In the genomic region with DNA sequence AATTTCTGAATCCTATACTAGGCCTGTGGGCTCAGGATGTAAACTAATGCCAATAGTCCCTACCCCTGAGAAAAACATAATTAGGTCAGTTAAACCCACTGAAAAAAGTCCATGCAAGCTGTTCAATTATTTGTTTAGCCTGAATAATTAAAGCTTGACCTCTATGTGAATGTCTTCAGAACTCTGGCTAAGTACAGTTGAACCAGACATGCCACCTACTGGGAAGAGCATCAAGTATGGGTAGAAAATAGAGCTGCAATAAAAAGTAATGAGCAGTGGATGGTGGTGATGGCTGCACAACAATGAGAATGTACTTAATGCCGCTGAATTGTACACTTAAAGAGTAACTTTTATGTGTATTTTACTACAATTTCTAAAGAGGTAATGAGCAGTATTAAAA, we compare ENCODE assay signal across 15 cellular contexts. TPM values are rescaled to one million over a fixed set of nuclear protein-coding genes. Genes with fewer than 3 reads are reported as not detected.
A peak's percentile ranks its signal among the peaks of the same experiment; 100 is the strongest.
DNase-seq lines count a peak whose midpoint lies in the region; ATAC-seq and TF ChIP-seq lines count a peak whose summit lies in the region.
"Had no signal": no experiment of that assay in that cellular context is flagged by ENCODE, and none has a peak within 500 bp of the region (broad histone marks: within the 10 kb centered on the region; RNA-seq: fewer than 3 reads in every experiment).

No MANE protein-coding gene starts in this region.

- H3K9me3 Mint-ChIP-seq in MCF 10A (ENCODE audit: unreplicated experiment) = no peaks in the 10 kb centered on the region
- H3K9me3 Mint-ChIP-seq: H9 had no signal

- no peak overlapping the region for H3K27ac ChIP-seq in mammary epithelial cell (ENCODE audit: insufficient read depth, low read depth, low read length)
- no peak overlapping the region for H3K27ac ChIP-seq in upper lobe of right lung
- H3K27ac ChIP-seq: SJCRH30 had no signal

- intact Hi-C loops in MCF 10A (cut with micrococcal nuclease) = no loop called here
- intact Hi-C loops in mammary epithelial cell (cut with micrococcal nuclease) = no loop called here
- intact Hi-C loops in upper lobe of right lung (cut with DNase I) = no loop called here

- H3K4me3 ChIP-seq in mammary epithelial cell (replicated peaks in 1 of 3; ENCODE audit: insufficient read depth in 1 of 3, low read depth in 2 of 3, low read length in 3 of 3) = no peak overlapping the region
- H3K4me3 ChIP-seq in fibroblast of mammary gland (ENCODE audit: control insufficient read depth, low read depth, low read length) = no peak overlapping the region
- no peak overlapping the region for H3K4me3 ChIP-seq in upper lobe of right lung

- H3K27me3 Mint-ChIP-seq in MCF 10A (ENCODE audit: insufficient read depth, unreplicated experiment) = no peaks in the 10 kb centered on the region

- no peak overlapping the region for H2AFZ ChIP-seq in mammary epithelial cell (ENCODE audit: low read depth, low read length)

- BruUV-seq in MCF 10A (replicated peaks; lab: Mats Ljungman, UMichigan) = no TSS peak
- BruUV-seq in mammary epithelial cell (replicated peaks; lab: Mats Ljungman, UMichigan) = no TSS peak

- H3K27me3 ChIP-seq in mammary epithelial cell (ENCODE audit: insufficient read depth, low read length) = no peaks in the 10 kb centered on the region
- H3K27me3 ChIP-seq in upper lobe of right lung = no peaks in the 10 kb centered on the region
- H3K27me3 ChIP-seq: SJCRH30 had no signal

- dilution Hi-C loops in mammary epithelial cell (cut with HindIII; ENCODE audit: low sequenced_read_pairs) = no loop called here

- 100% methylated on average over 1 of the region's 1 CpG for WGBS in mammary epithelial cell (ENCODE audit: low coverage, missing lambda C conversion rate)

- H3K36me3 ChIP-seq in mammary epithelial cell (ENCODE audit: insufficient read depth, low read length) (no peaks in the 10 kb centered on the region), upper lobe of right lung (no peaks in the 10 kb centered on the region)
- H3K36me3 ChIP-seq: SJCRH30 had no signal

- peak; percentile 37 for ATAC-seq in upper lobe of right lung
- no peak for ATAC-seq in stimulated activated naive CD8-positive, alpha-beta T cell treated with anti-CD3 and anti-CD28 coated beads, Interleukin-15, Interleukin-2, amounts not matched to agents 100 U/mL and 50 U/mL, for 24 hours

- POLR2A ChIA-PET in MCF 10A (lab: Yijun Ruan, JAX) = interaction anchor here (1.1 to 15.1 kb wide), 7 partner anchors 14 to 141 kb away, joined by 3 to 242 read pairs (median 12); partner anchors contain the start of genes BLZF1, NME7 and SLC19A2

- H3K27ac Mint-ChIP-seq in MCF 10A (ENCODE audit: low read depth, unreplicated experiment) = peak overlapping the region; percentile 92
- H3K27ac Mint-ChIP-seq: H9 had no signal

- in situ Hi-C loops in mammary epithelial cell (cut with MboI; ENCODE audit: low sequenced_read_pairs in 2 of 2) = no loop called here

- H3K4me1 ChIP-seq in mammary epithelial cell (ENCODE audit: insufficient read depth, low read length) = peaks cover 15% of the 10 kb centered on the region
- peaks cover 10% of the 10 kb centered on the region for H3K4me1 ChIP-seq in upper lobe of right lung

- H3K4me3 Mint-ChIP-seq in MCF 10A (ENCODE audit: unreplicated experiment) = no peak overlapping the region
- H3K4me3 Mint-ChIP-seq: H9 had no signal

- H3K9me3 ChIP-seq in mammary epithelial cell (replicated peaks; ENCODE audit: insufficient read depth, low read length) (no peaks in the 10 kb centered on the region), upper lobe of right lung (no peaks in the 10 kb centered on the region)

- peaks cover 52% of the 10 kb centered on the region for H3K4me1 Mint-ChIP-seq in MCF 10A (ENCODE audit: insufficient read depth, unreplicated experiment)

- H3K79me2 ChIP-seq in mammary epithelial cell (ENCODE audit: insufficient read depth, low read length) = no peaks in the 10 kb centered on the region

- H4K20me1 ChIP-seq in mammary epithelial cell (ENCODE audit: insufficient read depth, low read length) = no peaks in the 10 kb centered on the region

- CTCF ChIA-PET in MCF 10A (lab: Yijun Ruan, JAX) (interaction anchor here (0.6 to 3.6 kb wide), 13 partner anchors 10 to 385 kb away, joined by 3 to 22 read pairs (median 3); partner anchors contain the start of gene SCYL3), mammary epithelial cell (lab: Charles Lee; ENCODE audit: low non-redundant PET) (interaction anchor here (0.6 to 0.7 kb wide), 2 partner anchors 43 to 129 kb away, joined by 4 to 5 read pairs; no protein-coding TSS in a partner anchor)

- H3K4me2 ChIP-seq in mammary epithelial cell (ENCODE audit: insufficient read depth, low read depth, low read length) = no peak overlapping the region

- H3K36me3 Mint-ChIP-seq in MCF 10A (ENCODE audit: insufficient read depth, unreplicated experiment) = no peaks in the 10 kb centered on the region

- TF ChIP-seq CTCF in MCF 10A (IDR thresholded peaks at IDR 0.05; ENCODE audit: unreplicated experiment) = no peak
- TF ChIP-seq CTCF in mammary epithelial cell (conservative IDR thresholded peaks at IDR 0.05 in 1 of 2, IDR thresholded peaks at IDR 0.05 in 1 of 2; ENCODE audit: extremely low read depth in 1 of 2, insufficient read depth in 1 of 2, low read depth in 1 of 2, low read length in 2 of 2) = peak in 1 of 2 donors; percentile 29
- no peak for TF ChIP-seq CTCF in fibroblast of mammary gland (conservative IDR thresholded peaks at IDR 0.05; ENCODE audit: control insufficient read depth, insufficient read depth, low read depth, low read length)
- no peak for TF ChIP-seq CTCF in upper lobe of right lung (IDR thresholded peaks at IDR 0.05)

- DNase-seq in MCF 10A (ENCODE audit: unreplicated experiment) = peak; percentile 24
- DNase-seq in mammary epithelial cell = no peak
- peak; percentile 54 for DNase-seq in NCI-H82 (lab: John Stamatoyannopoulos, UW)
- DNase-seq in fibroblast of mammary gland (ENCODE audit: low read depth) = peak; percentile 21
- no peak for DNase-seq in upper lobe of right lung
- no peak for DNase-seq in cerebellum (ENCODE audit: low spot score)
- DNase-seq in stimulated activated naive CD8-positive, alpha-beta T cell treated with anti-CD3 and anti-CD28 coated beads, Interleukin-15, Interleukin-2, amounts not matched to agents 100 U/mL and 50 U/mL, for 24 hours = no peak
- DNase-seq in activated CD4-positive, alpha-beta T cell treated with anti-CD3 and anti-CD28 coated beads, Interleukin-2, amount 50 U/mL, for 4 hours = no peak
- DNase-seq: activated CD4-positive, CD25-positive, alpha-beta regulatory T cell treated with anti-CD3 and anti-CD28 coated beads, Interleukin-2, amount 50 U/mL, for 72 hours; effector memory CD4-positive, alpha-beta T cell; H9; NCI-H2107; SJCRH30; stimulated activated CD4-positive, alpha-beta T cell treated with anti-CD3 and anti-CD28 coated beads, Interleukin-15, amount 100 ng/mL, for 24 hours; trophoblast cell had no signal

- H3K9ac ChIP-seq in mammary epithelial cell (ENCODE audit: insufficient read depth, low read length) = no peak overlapping the region

RNA-seq across cellular contexts. Expression of gene SLC19A2, which starts 23.6 kb away (rescaled TPM):
- total RNA-seq in MCF 10A (2022) (13.9 and 16.7 TPM in 2 replicates), mammary epithelial cell (10 to 100 TPM in 1 of 2 donors, 1 to 10 TPM in 1; 6.3 to 11.0 TPM), upper lobe of right lung (12.8 TPM), cerebellum (16.8 TPM)
- polyA plus RNA-seq in mammary epithelial cell = 5.6 TPM
- polyA minus RNA-seq in mammary epithelial cell = 10.6 TPM

Comparison
In these comparisons a context has a peak if more than half of its experiments do, and no peak if none do; other contexts are left out.
1. DNase-seq: peak in MCF 10A (single experiment), NCI-H82 (single experiment) and fibroblast of mammary gland (single experiment); none in mammary epithelial cell (single experiment), upper lobe of right lung (single experiment), cerebellum (single experiment), stimulated activated naive CD8-positive, alpha-beta T cell treated with anti-CD3 and anti-CD28 coated beads, Interleukin-15, Interleukin-2, amounts not matched to agents 100 U/mL and 50 U/mL, for 24 hours (single experiment) and activated CD4-positive, alpha-beta T cell treated with anti-CD3 and anti-CD28 coated beads, Interleukin-2, amount 50 U/mL, for 4 hours (0 of 2).